In the genomic region with DNA sequence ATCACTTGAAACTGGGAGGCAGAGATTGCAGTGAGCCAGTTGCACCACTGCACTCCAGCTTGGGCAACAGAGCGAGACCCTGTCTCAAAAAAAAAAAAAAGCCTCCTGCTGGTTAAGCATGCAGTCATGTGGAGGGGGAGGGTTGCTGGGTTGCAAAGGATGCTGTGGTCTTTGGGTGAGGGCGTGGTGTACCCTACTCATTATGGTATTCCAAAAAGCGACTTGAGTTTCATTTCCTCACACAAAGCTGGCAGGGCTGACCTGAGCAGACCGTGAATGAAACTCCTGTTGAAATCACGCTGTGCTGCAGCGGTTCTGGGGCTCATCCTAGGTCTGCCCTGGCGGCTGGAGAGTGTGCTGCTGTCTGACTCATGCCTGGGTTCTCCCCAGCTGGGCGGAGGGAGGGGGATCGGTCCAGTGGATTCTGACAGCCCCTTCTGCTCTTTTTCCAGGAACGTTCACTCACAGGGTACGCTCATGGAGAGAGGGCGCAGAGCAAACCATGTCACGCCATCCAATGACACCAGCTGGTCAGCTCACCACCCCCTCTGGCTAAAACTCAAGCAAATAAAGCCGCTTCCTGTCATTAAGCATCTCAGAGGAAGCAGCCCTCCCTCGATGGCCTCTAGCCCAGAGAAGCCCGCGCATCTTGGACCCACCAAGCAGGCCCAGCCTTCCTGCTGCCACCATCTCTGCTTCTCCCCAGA, we compare ENCODE assay signal across 8 cellular contexts.
DNase-seq lines count a peak whose midpoint lies in the region; ATAC-seq and TF ChIP-seq lines count a peak whose summit lies in the region.

No MANE protein-coding gene starts in this region.

- no peaks in the 10 kb centered on the region for H3K9me2 ChIP-seq in SK-N-SH

- DNase-seq in DMS 273 treated with DMSO at 0.1 percent for 48 hours (lab: John Stamatoyannopoulos, UW), result peak; percentile 17
- DNase-seq in SK-N-SH, result peak; percentile 77
- DNase-seq in astrocyte of the spinal cord (ENCODE audit: low read depth, low spot score), result peak; percentile 85
- DNase-seq in lung (ENCODE audit: low spot score), result peak; percentile 46
- DNase-seq in A673 (ENCODE audit: low spot score), result no peak

- peak overlapping the region; percentile 36 to 55 for H3K4me3 ChIP-seq in SK-N-SH (ENCODE audit: low read depth in 2 of 2, low read length in 1 of 2)
- H3K4me3 ChIP-seq in astrocyte of the spinal cord (ENCODE audit: low read depth, low read length), result no peak overlapping the region
- no peak overlapping the region for H3K4me3 ChIP-seq in lung
- peak overlapping the region in 4 of 5 donors; percentile 2 to 55 (median 36) for H3K4me3 ChIP-seq in subcutaneous abdominal adipose tissue (ENCODE audit: low read depth in 1 of 5, low read length in 5 of 5)
- H3K4me3 ChIP-seq in A673 (ENCODE audit: low read depth, low read length, poor library complexity, severe bottlenecking), result no peak overlapping the region

- POLR2A ChIA-PET in SK-N-SH (lab: Yijun Ruan, JAX), result interaction anchor here (0.6 to 0.9 kb wide), 5 partner anchors 27 to 198 kb away, joined by 3 to 5 read pairs (median 3); partner anchors contain the start of gene PDSS2
- POLR2A ChIA-PET in A673 (lab: Charles Lee; ENCODE audit: low non-redundant PET), result no interaction called here

- CTCF ChIA-PET in SK-N-SH (lab: Yijun Ruan, JAX), result interaction anchor here (0.6 to 6.2 kb wide), 16 partner anchors 15 to 577 kb away, joined by 3 to 64 read pairs (median 4); no protein-coding TSS in a partner anchor
- CTCF ChIA-PET in A673 (lab: Charles Lee), result no interaction called here

- ATAC-seq in GM19463 (IDR thresholded peaks at IDR 0.05; ENCODE audit: unreplicated experiment) (peak; percentile 87), HG03520 (IDR thresholded peaks at IDR 0.05; ENCODE audit: unreplicated experiment) (peak; percentile 90), lung (ENCODE audit: insufficient read depth, low FRiP score) (peak; percentile 58)

- H2AFZ ChIP-seq in SK-N-SH (ENCODE audit: low read depth), result peak overlapping the region; percentile 89

- no peaks in the 10 kb centered on the region for H4K20me1 ChIP-seq in SK-N-SH (ENCODE audit: insufficient read depth)

- TF ChIP-seq CTCF in SK-N-SH (IDR thresholded peaks at IDR 0.05) (peak; percentile 45), astrocyte of the spinal cord (IDR thresholded peaks at IDR 0.05; ENCODE audit: low read depth, low read length) (peak; percentile 41), lung (IDR thresholded peaks at IDR 0.05; ENCODE audit: control extremely low read depth, extremely low read depth) (no peak), A673 (conservative IDR thresholded peaks at IDR 0.05; ENCODE audit: low read depth, low read length) (no peak)

- H3K79me2 ChIP-seq in SK-N-SH (ENCODE audit: insufficient read depth), result no peaks in the 10 kb centered on the region

- intact Hi-C loops in A673 (cut with micrococcal nuclease; ENCODE audit: unreplicated experiment), result loop anchor here (5.0 to 10.0 kb wide), 2 partner anchors 173 to 481 kb away; no protein-coding TSS in a partner anchor

- peak overlapping the region; percentile 82 for H3K4me2 ChIP-seq in SK-N-SH

- H3K9me3 ChIP-seq in SK-N-SH, result no peaks in the 10 kb centered on the region
- H3K9me3 ChIP-seq in lung (ENCODE audit: control insufficient read depth in 2 of 2, insufficient read depth in 1 of 2, low read length in 1 of 2), result no peaks in the 10 kb centered on the region
- no peaks in the 10 kb centered on the region for H3K9me3 ChIP-seq in subcutaneous abdominal adipose tissue (ENCODE audit: control insufficient read depth in 5 of 5, low read length in 5 of 5)
- H3K9me3 ChIP-seq in A673 (ENCODE audit: low read depth, low read length, poor library complexity, severe bottlenecking), result no peaks in the 10 kb centered on the region

- TF ChIP-seq RAD21 in SK-N-SH (IDR thresholded peaks at IDR 0.05; ENCODE audit: low read length), result 0 out of 2 replicates have a peak, but pooled peaks have one; percentile 17

- TF ChIP-seq EP300 in SK-N-SH (IDR thresholded peaks at IDR 0.05; ENCODE audit: borderline replicate concordance in 1 of 2, low read depth in 1 of 2, low read length in 1 of 2), result no peak

- peak overlapping the region; percentile 24 to 78; a peak in 3 of 4 replicates for H3K27ac ChIP-seq in SK-N-SH (ENCODE audit: low read depth in 2 of 2, low read length in 1 of 2)
- H3K27ac ChIP-seq in lung (ENCODE audit: low read depth in 1 of 2, low read length in 1 of 2), result peak overlapping the region in 1 of 2 donors; percentile 71
- H3K27ac ChIP-seq in subcutaneous abdominal adipose tissue (ENCODE audit: low read depth, low read length), result peak overlapping the region; percentile 8
- H3K27ac ChIP-seq in A673 (ENCODE audit: low read depth, low read length, poor library complexity, severe bottlenecking), result no peak overlapping the region

- no TSS peak for BruUV-seq in A673 (replicated peaks; lab: Mats Ljungman, UMichigan)

- H3K36me3 ChIP-seq in SK-N-SH (replicated peaks in 1 of 2; ENCODE audit: control insufficient read depth in 1 of 2, insufficient read depth in 2 of 2, low read length in 1 of 2) (no peaks in the 10 kb centered on the region), lung (ENCODE audit: control insufficient read depth in 2 of 2, insufficient read depth in 2 of 2, low read length in 2 of 2) (no peaks in the 10 kb centered on the region), subcutaneous abdominal adipose tissue (ENCODE audit: control insufficient read depth in 5 of 5, insufficient read depth in 5 of 5, low read length in 5 of 5) (peaks cover 0 to 3% (median 0%) of the 10 kb centered on the region in 5 donors), A673 (ENCODE audit: insufficient read depth, low read length, poor library complexity, severe bottlenecking) (no peaks in the 10 kb centered on the region)

- no peaks in the 10 kb centered on the region for H3F3A ChIP-seq in SK-N-SH (replicated peaks; ENCODE audit: insufficient read depth)

- peaks cover 0 to 53% of the 10 kb centered on the region in 2 experiments; a peak in 2 of 4 replicates for H3K4me1 ChIP-seq in SK-N-SH (ENCODE audit: control insufficient read depth in 1 of 2, insufficient read depth in 2 of 2, low read depth in 1 of 2, low read length in 1 of 2)
- H3K4me1 ChIP-seq in lung (ENCODE audit: control insufficient read depth in 2 of 2, insufficient read depth in 2 of 2, low read length in 2 of 2), result peaks cover 9 to 12% of the 10 kb centered on the region in 2 donors
- peaks cover 0 to 38% (median 34%) of the 10 kb centered on the region in 5 donors for H3K4me1 ChIP-seq in subcutaneous abdominal adipose tissue (ENCODE audit: control insufficient read depth in 5 of 5, insufficient read depth in 5 of 5, low read length in 5 of 5)
- peaks cover 26% of the 10 kb centered on the region for H3K4me1 ChIP-seq in A673 (ENCODE audit: insufficient read depth, low read length, poor library complexity, severe bottlenecking)

- H3K9ac ChIP-seq in SK-N-SH (peak overlapping the region; percentile 21; the same call in 1 of the 2 replicates), subcutaneous abdominal adipose tissue (ENCODE audit: low read length in 5 of 5) (peak overlapping the region in 2 of 5 donors; percentile 3 to 40)

- in situ Hi-C loops in astrocyte of the spinal cord (cut with HindIII; ENCODE audit: low sequenced_read_pairs), result no loop called here

- 38% methylated on average over 13 of the region's 17 CpGs for WGBS in SK-N-SH (ENCODE audit: low lambda C conversion rate)
- WGBS in lung, 2 donors, result 35 to 41% methylated on average over 17 of the region's 17 CpGs

- H3K27me3 ChIP-seq in SK-N-SH (ENCODE audit: insufficient read depth) (no peaks in the 10 kb centered on the region), lung (ENCODE audit: control insufficient read depth, insufficient read depth) (no peaks in the 10 kb centered on the region), subcutaneous abdominal adipose tissue (ENCODE audit: control insufficient read depth in 5 of 5, insufficient read depth in 4 of 5, low read length in 5 of 5) (no peaks in the 10 kb centered on the region), A673 (replicated peaks; ENCODE audit: insufficient read depth, low read depth, low read length, poor library complexity) (no peaks in the 10 kb centered on the region)

TF ChIP-seq in SK-N-SH, 30 proteins besides CTCF, POLR2A, EP300 and RAD21 (continues in another document):
- peak; percentile 83; the same call in 1 of the 2 replicates for TF ChIP-seq SIN3A (IDR thresholded peaks at IDR 0.05; ENCODE audit: borderline replicate concordance, low read depth, low read length)
- TF ChIP-seq, protein P1, sequence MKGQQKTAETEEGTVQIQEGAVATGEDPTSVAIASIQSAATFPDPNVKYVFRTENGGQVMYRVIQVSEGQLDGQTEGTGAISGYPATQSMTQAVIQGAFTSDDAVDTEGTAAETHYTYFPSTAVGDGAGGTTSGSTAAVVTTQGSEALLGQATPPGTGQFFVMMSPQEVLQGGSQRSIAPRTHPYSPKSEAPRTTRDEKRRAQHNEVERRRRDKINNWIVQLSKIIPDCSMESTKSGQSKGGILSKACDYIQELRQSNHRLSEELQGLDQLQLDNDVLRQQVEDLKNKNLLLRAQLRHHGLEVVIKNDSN (IDR thresholded peaks at IDR 0.05; ENCODE audit: borderline replicate concordance, low read depth), result no peak
- TF ChIP-seq YY1 (IDR thresholded peaks at IDR 0.05; ENCODE audit: low read depth), result no peak
- no peak for TF ChIP-seq ELF1 (IDR thresholded peaks at IDR 0.05)
- peak; percentile 17; the same call in 1 of the 2 replicates for TF ChIP-seq NFIC (IDR thresholded peaks at IDR 0.05; ENCODE audit: borderline replicate concordance)

Comparison
In these comparisons a context has a peak if more than half of its experiments do, and no peak if none do; other contexts are left out.
1. H3K4me3 ChIP-seq: peak in SK-N-SH (2 of 2) and subcutaneous abdominal adipose tissue (4 of 5); none in astrocyte of the spinal cord (single experiment), lung (single experiment) and A673 (single experiment).
2. CTCF ChIP-seq: peak in SK-N-SH (single experiment) and astrocyte of the spinal cord (single experiment); none in lung (single experiment) and A673 (single experiment).
3. Peak in every context shown above with its lines, with median percentiles within 50 percentile points of each other: ATAC-seq.